27 cellular contexts compared by ENCODE assay signal in genomic region chr5:51201708-51202107, GRCh38.
"Had no signal": no experiment of that assay in that cellular context is flagged by ENCODE, and none has a peak within 500 bp of the region (broad histone marks: within the 10 kb centered on the region; RNA-seq: fewer than 3 reads in every experiment).

No MANE protein-coding gene starts in this region.

- ATAC-seq: activated CD4-positive, alpha-beta T cell treated with anti-CD3 and anti-CD28 coated beads for 36 hours; activated CD8-positive, alpha-beta memory T cell treated with anti-CD3 and anti-CD28 coated beads, Interleukin-2, amount 10 ng/mL, durations not matched to agents 7 days and 5 days; activated CD8-positive, alpha-beta T cell treated with anti-CD3 and anti-CD28 coated beads, Interleukin-2, amount 10 ng/mL, durations not matched to agents 7 days and 5 days; activated naive CD8-positive, alpha-beta T cell treated with anti-CD3 and anti-CD28 coated beads, Interleukin-2, amount 50 U/mL, for 24 hours; body of pancreas; esophagus mucosa; gastrocnemius medialis; heart left ventricle had no signal

- H3K4me3 ChIP-seq: adrenal gland, body of pancreas, gastrocnemius medialis, heart left ventricle had no signal

- H3K27me3 ChIP-seq: adrenal gland, body of pancreas, foreskin keratinocyte, gastrocnemius medialis, heart left ventricle had no signal

- H3K4me1 ChIP-seq: adrenal gland, body of pancreas, foreskin keratinocyte, gastrocnemius medialis, heart left ventricle had no signal

- H3K27ac ChIP-seq: adrenal gland, body of pancreas, foreskin keratinocyte, gastrocnemius medialis, heart left ventricle had no signal

- H3K36me3 ChIP-seq: adrenal gland, gastrocnemius medialis, heart left ventricle had no signal

- H3K9me3 ChIP-seq: body of pancreas, gastrocnemius medialis, heart left ventricle had no signal

- DNase-seq: activated CD4-positive, alpha-beta memory T cell treated with anti-CD3 and anti-CD28 coated beads for 36 hours; activated CD4-positive, alpha-beta T cell treated with anti-CD3 and anti-CD28 coated beads for 36 hours; activated CD4-positive, alpha-beta T cell treated with anti-CD3 and anti-CD28 coated beads, Interleukin-2, amount 10 ng/mL, durations not matched to agents 24 days and 14 days; activated CD4-positive, CD25-positive, alpha-beta regulatory T cell; activated CD4-positive, CD25-positive, alpha-beta regulatory T cell treated with anti-CD3 and anti-CD28 coated beads, Interleukin-2, amount 50 U/mL, for 72 hours; activated CD8-positive, alpha-beta memory T cell treated with anti-CD3 and anti-CD28 coated beads, Interleukin-2, amount 10 ng/mL, durations not matched to agents 7 days and 5 days; activated CD8-positive, alpha-beta memory T cell treated with anti-CD3 and anti-CD28 coated beads, Interleukin-2, amount 50 U/mL, for 4 hours; activated CD8-positive, alpha-beta T cell treated with anti-CD3 and anti-CD28 coated beads, Interleukin-2, amount 10 ng/mL, durations not matched to agents 7 days and 5 days; activated effector memory CD4-positive, alpha-beta T cell treated with anti-CD3 and anti-CD28 coated beads, Interleukin-2, amount 50 U/mL, for 16 hours; activated naive CD4-positive, alpha-beta T cell treated with anti-CD3 and anti-CD28 coated beads for 36 hours; activated naive CD8-positive, alpha-beta T cell treated with anti-CD3 and anti-CD28 coated beads for 36 hours; activated naive CD8-positive, alpha-beta T cell treated with anti-CD3 and anti-CD28 coated beads, Interleukin-2, amount 50 U/mL, for 24 hours; activated T-cell treated with anti-CD3 and anti-CD28 coated beads, Interleukin-2, amount 50 U/mL, for 1 hour; activated T-cell treated with anti-CD3 and anti-CD28 coated beads, Interleukin-2, amount 50 U/mL, for 48 hours; adrenal gland; amygdala; aorta; body of pancreas; cortex of kidney; dermis blood vessel endothelial cell; effector memory CD4-positive, alpha-beta T cell; endodermal cell; gastrocnemius medialis; heart left ventricle; T-helper 2 cell had no signal
